In the genomic region with DNA sequence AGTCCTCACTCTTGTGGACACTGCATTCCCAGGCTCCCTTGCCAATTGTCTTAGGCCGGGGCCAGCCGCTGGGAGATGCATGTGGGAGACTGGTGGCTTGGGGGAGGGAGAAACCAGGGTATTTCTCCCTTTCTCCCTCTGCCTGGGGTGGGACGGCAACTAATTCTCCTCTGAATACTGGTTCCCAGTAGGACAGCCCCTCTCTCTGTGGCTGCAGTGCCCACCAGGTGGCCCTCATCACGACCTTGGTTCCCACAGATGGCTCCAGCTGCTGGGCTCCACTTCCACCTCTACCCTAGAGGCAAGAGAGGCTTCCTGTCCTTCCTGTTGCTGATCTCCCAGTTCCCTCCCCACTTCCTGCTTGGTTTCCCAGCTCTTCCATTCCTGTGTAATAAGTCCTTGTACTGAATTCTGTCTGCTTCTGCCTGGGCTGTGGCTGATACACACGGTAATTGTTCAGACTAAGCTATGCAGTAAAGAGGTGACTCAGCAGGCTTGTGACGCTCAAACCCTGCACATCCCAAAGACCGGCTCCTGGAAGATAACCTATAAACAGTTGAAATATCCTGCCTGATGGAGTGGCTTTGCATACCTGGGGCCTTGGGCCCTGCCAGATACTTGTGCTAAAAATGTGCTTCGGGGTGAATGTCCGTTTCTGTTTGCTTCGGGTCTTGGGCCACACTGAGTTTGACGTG, we compare ENCODE assay signal across 10 cellular contexts. TPM values are rescaled to one million over a fixed set of nuclear protein-coding genes. Genes with fewer than 3 reads are reported as not detected.
A peak's percentile ranks its signal among the peaks of the same experiment; 100 is the strongest.
DNase-seq lines count a peak whose midpoint lies in the region; ATAC-seq and TF ChIP-seq lines count a peak whose summit lies in the region.
"Had no signal": no experiment of that assay in that cellular context is flagged by ENCODE, and none has a peak within 500 bp of the region (broad histone marks: within the 10 kb centered on the region; RNA-seq: fewer than 3 reads in every experiment).

No MANE protein-coding gene starts in this region.

- no TSS peak for BruUV-seq in A673 (replicated peaks; lab: Mats Ljungman, UMichigan)

- peaks cover 4% of the 10 kb centered on the region for H3K4me1 ChIP-seq in A673 (ENCODE audit: insufficient read depth, low read length, poor library complexity, severe bottlenecking)

- H3K9me3 ChIP-seq in A673 (ENCODE audit: low read depth, low read length, poor library complexity, severe bottlenecking), result no peaks in the 10 kb centered on the region
- H3K9me3 ChIP-seq: body of pancreas had no signal

- no peak overlapping the region for H3K27ac ChIP-seq in A673 (ENCODE audit: low read depth, low read length, poor library complexity, severe bottlenecking)
- peak overlapping the region; percentile 72 for H3K27ac ChIP-seq in adipose tissue (ENCODE audit: low read depth, low read length)

- H3K36me3 ChIP-seq in A673 (ENCODE audit: insufficient read depth, low read length, poor library complexity, severe bottlenecking), result no peaks in the 10 kb centered on the region

- DNase-seq in A673 (ENCODE audit: low spot score) (peak; percentile 33), HCEC 1CT (peak; percentile 97), kidney glomerular epithelial cell (lab: John Stamatoyannopoulos, UW) (peak; percentile 22), DMS114 treated with DMSO at 0.1 percent for 48 hours (lab: John Stamatoyannopoulos, UW; ENCODE audit: unreplicated experiment) (no peak), putamen (ENCODE audit: low spot score) (no peak), GM20000 (ENCODE audit: low spot score) (no peak)
- DNase-seq: NCI-H1105 treated with DMSO at 0.1 percent for 48 hours had no signal

- H3K27me3 ChIP-seq in A673 (replicated peaks; ENCODE audit: insufficient read depth, low read depth, low read length, poor library complexity), result no peaks in the 10 kb centered on the region
- H3K27me3 ChIP-seq: body of pancreas had no signal

- CTCF ChIA-PET in A673 (lab: Charles Lee), result no interaction called here

- POLR2A ChIA-PET in A673 (lab: Charles Lee; ENCODE audit: low non-redundant PET), result no interaction called here

- TF ChIP-seq CTCF in A673 (conservative IDR thresholded peaks at IDR 0.05; ENCODE audit: low read depth, low read length) (no peak), GM20000 (IDR thresholded peaks at IDR 0.05; ENCODE audit: extremely low read depth, missing control alignments) (no peak)

- ATAC-seq in HG03097 (IDR thresholded peaks at IDR 0.05; ENCODE audit: low FRiP score, unreplicated experiment), result no peak
- ATAC-seq: body of pancreas had no signal

- 47 to 79% (median 50%) methylated on average over 11 of the region's 11 CpGs for WGBS in adipose tissue, 3 donors

- H3K4me3 ChIP-seq in A673 (ENCODE audit: low read depth, low read length, poor library complexity, severe bottlenecking), result no peak overlapping the region
- H3K4me3 ChIP-seq: body of pancreas had no signal

- intact Hi-C loops in A673 (cut with micrococcal nuclease; ENCODE audit: unreplicated experiment), result no loop called here

RNA-seq across cellular contexts. Expression of a gene that starts 20.4 kb away (rescaled TPM):
- total RNA-seq in A673 (2021), result 157 and 158 TPM in 2 replicates
- 10 to 100 TPM; 76.5 to 89.2 (median 82.1) TPM for polyA plus RNA-seq in adipose tissue

RNA-seq across cellular contexts. Expression of a gene that starts 45.3 kb away (rescaled TPM):
- total RNA-seq in A673 (2021), result 396 and 438 TPM in 2 replicates
- polyA plus RNA-seq in adipose tissue, result 100 to 1,000 TPM; 280 to 403 (median 372) TPM

RNA-seq across cellular contexts. Expression of a gene that starts 49.6 kb away (rescaled TPM):
- 46.3 and 52.2 TPM in 2 replicates for total RNA-seq in A673 (2021)
- 10 to 100 TPM; 10.4 to 41.6 (median 28.6) TPM for polyA plus RNA-seq in adipose tissue

Comparison
In these comparisons a context has a peak if more than half of its experiments do, and no peak if none do; other contexts are left out.
1. DNase-seq: peak in A673 (single experiment), HCEC 1CT (single experiment) and kidney glomerular epithelial cell (single experiment); none in DMS114 treated with DMSO at 0.1 percent for 48 hours (single experiment), putamen (single experiment) and GM20000 (single experiment).